Comparison of ENCODE assay signal across 8 cellular contexts in the genomic region with DNA sequence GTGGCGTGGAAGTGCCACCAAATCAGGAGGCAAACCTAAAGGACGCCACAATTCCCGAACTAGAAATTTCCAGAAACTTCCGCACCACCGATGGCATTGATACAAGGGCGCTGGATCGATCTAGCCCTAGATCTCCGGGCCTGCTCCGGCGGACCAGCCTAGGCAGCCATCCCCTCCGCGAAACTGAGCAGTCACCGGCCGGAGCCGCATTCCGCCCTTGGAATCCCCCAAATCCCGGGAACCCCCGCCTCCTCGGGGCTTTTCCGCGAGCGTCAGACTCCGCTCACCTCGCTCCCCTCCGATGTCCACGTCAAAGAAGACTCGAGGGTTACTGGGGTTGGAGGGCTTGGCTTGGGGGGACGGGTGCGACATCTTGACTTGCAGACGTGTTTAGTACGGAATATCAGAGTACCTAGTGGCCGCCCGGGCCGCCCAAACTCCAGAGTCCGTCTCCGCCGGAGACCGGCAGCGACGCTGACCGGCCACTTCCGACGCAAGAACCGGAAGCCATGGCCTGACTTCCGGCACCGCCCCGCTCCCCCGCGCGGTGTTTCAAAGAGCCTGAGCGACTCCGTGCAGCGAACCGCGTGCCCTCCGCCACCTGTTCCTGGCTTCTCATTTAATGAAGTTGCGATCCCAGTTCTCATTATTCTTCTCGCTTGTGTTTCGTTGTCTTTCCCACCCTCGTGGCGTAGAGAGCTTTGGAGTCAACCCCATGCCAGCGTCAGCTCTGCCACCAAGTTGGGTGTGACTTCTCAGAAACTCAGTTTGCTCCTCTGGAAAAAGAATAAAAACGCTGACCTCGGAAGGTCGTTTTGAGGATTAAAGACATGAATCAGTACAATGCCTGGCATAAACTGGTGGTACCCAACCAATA. TPM values are rescaled to one million over a fixed set of nuclear protein-coding genes. Genes with fewer than 3 reads are reported as not detected.
DNase-seq lines count a peak whose midpoint lies in the region; ATAC-seq and TF ChIP-seq lines count a peak whose summit lies in the region.

TSS of gene PPID (minus strand) at position 480 of the 877 bp plus-strand sequence. CDS start at position 372, 108 bp downstream.

- no peaks in the 10 kb centered on the region for H3K9me3 ChIP-seq in prostate gland

- no peaks in the 10 kb centered on the region for H3K36me3 ChIP-seq in prostate gland

- intact Hi-C loops in left ventricle myocardium superior (cut with micrococcal nuclease), result loop anchor here (10.0 kb wide), 1 partner anchor 482 kb away; no protein-coding TSS in a partner anchor
- intact Hi-C loops in prostate gland (cut with DNase I), result loop anchor here (2.0 to 10.0 kb wide), 4 partner anchors 46 to 482 kb away; partner anchors contain the start of genes C4orf46, ETFDH and FNIP2

- WGBS in prostate gland, result under 1% methylated on average over 64 of the region's 65 CpGs

- H3K27me3 ChIP-seq in prostate gland (replicated peaks; ENCODE audit: insufficient read depth), result no peaks in the 10 kb centered on the region

- TF ChIP-seq CTCF in prostate gland (IDR thresholded peaks at IDR 0.05), result no peak

- H3K27ac ChIP-seq in angular gyrus (ENCODE audit: low read depth, low read length), result peak within 1 kb of the TSS; percentile 92
- peak within 1 kb of the TSS; percentile 95 for H3K27ac ChIP-seq in prostate gland

- no peaks in the 10 kb centered on the region for H3K4me1 ChIP-seq in prostate gland (replicated peaks)

- H3K4me3 ChIP-seq in prostate gland, result peak within 1 kb of the TSS; percentile 83

- DNase-seq in NCI-H146 (lab: John Stamatoyannopoulos, UW) (peak; percentile 88), T-helper 2 cell (peak; percentile 63 to 90 (median 72)), left ventricle myocardium superior (peak; percentile 90), prostate gland (ENCODE audit: low spot score) (peak; percentile 77), ureter (ENCODE audit: low spot score) (peak; percentile 85)

- peak; percentile 99 for ATAC-seq in GM18498 (IDR thresholded peaks at IDR 0.05; ENCODE audit: unreplicated experiment)
- ATAC-seq in HG02870 (IDR thresholded peaks at IDR 0.05; ENCODE audit: unreplicated experiment), result peak; percentile 96
- ATAC-seq in left ventricle myocardium superior, result peak; percentile 99

- peak; percentile 60 for TF ChIP-seq POLR2A in prostate gland (IDR thresholded peaks at IDR 0.05)

RNA-seq across cellular contexts. Expression of gene PPID, which starts in this region (rescaled TPM):
- total RNA-seq in left ventricle myocardium superior (38.2 TPM), prostate gland (10 to 100 TPM; 20.9 to 23.9 TPM), ureter (20.9 TPM)

Comparison
In these comparisons a context has a peak if more than half of its experiments do, and no peak if none do; other contexts are left out.
1. Peak in every context shown above with its lines: DNase-seq, ATAC-seq, H3K4me3 ChIP-seq and H3K27ac ChIP-seq.